Comparison of ENCODE assay signal across 1 cellular context in the genomic region with DNA sequence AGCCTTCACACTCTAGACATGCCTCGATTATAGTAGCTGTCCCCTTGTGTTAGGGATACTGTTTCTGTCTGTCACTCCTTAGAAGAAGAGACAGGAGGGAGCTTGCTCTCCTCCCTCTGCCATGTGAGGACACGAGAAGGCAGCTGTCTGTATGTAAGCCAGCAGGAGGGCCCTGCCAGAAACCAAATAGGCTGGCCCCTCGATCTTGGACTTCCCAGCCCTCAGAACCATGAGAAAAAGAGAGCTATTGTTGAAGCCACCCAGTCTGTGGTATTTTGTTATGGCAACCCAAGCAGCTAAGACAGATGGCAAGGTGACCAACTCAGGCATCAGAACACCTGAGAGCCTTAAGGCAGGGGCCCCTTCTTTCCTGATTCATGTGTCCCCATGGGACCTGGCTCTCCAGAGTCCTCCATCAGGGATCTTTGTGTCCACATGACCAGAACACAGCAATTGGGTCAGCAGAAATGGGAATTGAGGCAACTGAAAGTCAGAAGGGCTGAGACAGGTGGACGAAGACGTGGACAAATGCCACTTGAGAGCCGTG.
A peak's percentile ranks its signal among the peaks of the same experiment; 100 is the strongest.
TF ChIP-seq lines count a peak whose summit lies in the region.

No MANE protein-coding gene starts in this region.

TF ChIP-seq in K562, 482 proteins besides CTCF, POLR2A, EP300 and RAD21 (continued from another document):
- no peak for TF ChIP-seq BCLAF1 (IDR thresholded peaks at IDR 0.05; ENCODE audit: borderline replicate concordance in 1 of 2, control insufficient read depth in 1 of 2, low read depth in 2 of 2, low read length in 1 of 2)
- TF ChIP-seq TAF1 (IDR thresholded peaks at IDR 0.05; ENCODE audit: control insufficient read depth, extremely low read depth, insufficient read depth, low read length, severe bottlenecking): no peak
- TF ChIP-seq, protein P1, sequence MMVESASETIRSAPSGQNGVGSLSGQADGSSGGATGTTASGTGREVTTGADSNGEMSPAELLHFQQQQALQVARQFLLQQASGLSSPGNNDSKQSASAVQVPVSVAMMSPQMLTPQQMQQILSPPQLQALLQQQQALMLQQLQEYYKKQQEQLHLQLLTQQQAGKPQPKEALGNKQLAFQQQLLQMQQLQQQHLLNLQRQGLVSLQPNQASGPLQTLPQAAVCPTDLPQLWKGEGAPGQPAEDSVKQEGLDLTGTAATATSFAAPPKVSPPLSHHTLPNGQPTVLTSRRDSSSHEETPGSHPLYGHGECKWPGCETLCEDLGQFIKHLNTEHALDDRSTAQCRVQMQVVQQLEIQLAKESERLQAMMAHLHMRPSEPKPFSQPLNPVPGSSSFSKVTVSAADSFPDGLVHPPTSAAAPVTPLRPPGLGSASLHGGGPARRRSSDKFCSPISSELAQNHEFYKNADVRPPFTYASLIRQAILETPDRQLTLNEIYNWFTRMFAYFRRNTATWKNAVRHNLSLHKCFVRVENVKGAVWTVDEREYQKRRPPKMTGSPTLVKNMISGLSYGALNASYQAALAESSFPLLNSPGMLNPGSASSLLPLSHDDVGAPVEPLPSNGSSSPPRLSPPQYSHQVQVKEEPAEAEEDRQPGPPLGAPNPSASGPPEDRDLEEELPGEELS (CRISPR knock-in tag; IDR thresholded peaks at IDR 0.05; ENCODE audit: borderline replicate concordance): 0 out of 2 replicates have a peak, but pooled peaks have one; percentile 34
